29 cellular contexts compared by ENCODE assay signal in the genomic region with DNA sequence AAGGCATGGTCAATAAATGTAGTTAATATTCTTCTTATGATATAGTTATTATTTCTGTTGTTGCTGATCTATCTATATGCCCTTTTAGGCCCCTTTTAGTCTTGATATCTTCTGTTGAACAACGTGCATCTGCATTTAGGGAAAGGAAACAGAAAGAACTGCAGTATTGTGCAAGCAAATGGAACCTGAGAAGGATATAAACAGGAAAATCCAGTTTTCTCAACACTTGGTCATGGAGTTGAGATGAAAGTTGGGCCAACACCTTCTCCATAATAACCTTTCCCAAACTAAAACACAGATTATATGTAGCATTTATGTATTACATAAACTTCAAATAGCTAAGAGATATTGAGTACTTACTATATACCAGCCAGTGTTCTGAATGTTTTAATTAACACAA.
DNase-seq lines count a peak whose midpoint lies in the region; ATAC-seq, FAIRE-seq and TF ChIP-seq lines count a peak whose summit lies in the region.
"Had no signal": no experiment of that assay in that cellular context is flagged by ENCODE, and none has a peak within 500 bp of the region (broad histone marks: within the 10 kb centered on the region; RNA-seq: fewer than 3 reads in every experiment).

No MANE protein-coding gene starts in this region.

- ATAC-seq in IMR-90 (ENCODE audit: low read depth) (no peak), GM12878 (no peak), body of pancreas (no peak)
- ATAC-seq: HepG2, Panc1 had no signal

- no peak overlapping the region; the same call in 1 of the 2 replicates for H3K18ac ChIP-seq in IMR-90 (ENCODE audit: low read depth, low read length)

- intact Hi-C loops in IMR-90 (cut with micrococcal nuclease) (no loop called here), GM12878 (cut with micrococcal nuclease; ENCODE audit: unreplicated experiment) (no loop called here), body of pancreas (cut with DNase I) (no loop called here)

- TF ChIP-seq POLR2A in IMR-90 (IDR thresholded peaks at IDR 0.05; ENCODE audit: low read depth, low read length) (no peak), GM12878 (IDR thresholded peaks at IDR 0.05; ENCODE audit: low read depth, low read length) (no peak), body of pancreas (IDR thresholded peaks at IDR 0.05) (no peak)

- H2BK120ac ChIP-seq in IMR-90 (ENCODE audit: low read depth, low read length), result no peak overlapping the region

- no peak for FAIRE-seq in GM12878 (lab: Jason Lieb, UNC)
- FAIRE-seq: HepG2 had no signal

- TF ChIP-seq CTCF in IMR-90 (conservative IDR thresholded peaks at IDR 0.05; ENCODE audit: low read depth, low read length), result no peak
- TF ChIP-seq CTCF in GM12878 (IDR thresholded peaks at IDR 0.05 in 2 of 3, conservative IDR thresholded peaks at IDR 0.05 in 1 of 3; ENCODE audit: control insufficient read depth in 2 of 3, extremely low read depth in 1 of 3, insufficient read depth in 1 of 3, low read depth in 3 of 3, low read length in 3 of 3), result no peak
- no peak for TF ChIP-seq CTCF in parathyroid adenoma (IDR thresholded peaks at IDR 0.05)
- no peak for TF ChIP-seq CTCF in body of pancreas (IDR thresholded peaks at IDR 0.05)

- no peak overlapping the region for H2BK5ac ChIP-seq in IMR-90 (ENCODE audit: low read depth, low read length, poor library complexity, severe bottlenecking)

- SMC1A ChIA-PET in GM12878 (lab: Charles Lee; ENCODE audit: uncharacterized antibody, unreplicated experiment), result no interaction called here

- H4K91ac ChIP-seq in IMR-90 (ENCODE audit: insufficient read depth, low read depth, low read length), result no peak overlapping the region

- H4K5ac ChIP-seq in IMR-90 (ENCODE audit: low read depth, low read length), result no peak overlapping the region

- no peak overlapping the region for H3K23ac ChIP-seq in IMR-90 (ENCODE audit: low read depth, low read length)

- BruUV-seq in IMR-90 (replicated peaks; lab: Mats Ljungman, UMichigan) (no TSS peak), GM12878 (replicated peaks; lab: Mats Ljungman, UMichigan) (no TSS peak)

- peaks cover 4% of the 10 kb centered on the region for H3K9me3 ChIP-seq in IMR-90 (ENCODE audit: control insufficient read depth, insufficient read depth, low read length)
- H3K9me3 ChIP-seq in GM12878 (replicated peaks; ENCODE audit: control insufficient read depth, insufficient read depth, low read length), result no peaks in the 10 kb centered on the region
- H3K9me3 ChIP-seq in parathyroid adenoma (ENCODE audit: control insufficient read depth, low read length), result no peaks in the 10 kb centered on the region
- H3K9me3 ChIP-seq in body of pancreas, result no peaks in the 10 kb centered on the region
- H3K9me3 ChIP-seq: BE2C, HAP-1, MG63 had no signal

- H3K79me2 ChIP-seq in GM12878 (ENCODE audit: control insufficient read depth, insufficient read depth, low read length), result no peaks in the 10 kb centered on the region
- no peaks in the 10 kb centered on the region for H3K79me2 ChIP-seq in parathyroid adenoma

- no peak overlapping the region for H4K8ac ChIP-seq in IMR-90 (ENCODE audit: low read depth in 2 of 2, low read length in 2 of 2)

- TF ChIP-seq RAD21 in IMR-90 (IDR thresholded peaks at IDR 0.05; ENCODE audit: low read length) (no peak), GM12878 (IDR thresholded peaks at IDR 0.05; ENCODE audit: insufficient read depth, low read depth, low read length) (no peak)

- H3K9me1 ChIP-seq in IMR-90 (ENCODE audit: insufficient read depth, low read length), result no peaks in the 10 kb centered on the region; the same call in 1 of the 2 replicates

- no peak overlapping the region for H2BK20ac ChIP-seq in IMR-90 (ENCODE audit: low read depth, low read length)

- H3K4ac ChIP-seq in IMR-90 (ENCODE audit: low read depth, low read length), result peak overlapping the region; percentile 40; the same call in 1 of the 2 replicates

- no peak overlapping the region for H2AK9ac ChIP-seq in IMR-90 (replicated peaks; ENCODE audit: low read depth, low read length, poor library complexity)

- H3K14ac ChIP-seq in IMR-90 (replicated peaks; ENCODE audit: low read depth, low read length), result 0 out of 2 replicates have a peak overlapping the region, but pooled peaks have one; percentile 16

- TF ChIP-seq EP300 in GM12878 (IDR thresholded peaks at IDR 0.05; ENCODE audit: borderline replicate concordance in 1 of 2, control insufficient read depth in 1 of 2, low read depth in 2 of 2, low read length in 2 of 2), result no peak

- H3K4me1 ChIP-seq in IMR-90 (ENCODE audit: control insufficient read depth, insufficient read depth, low read length) (peaks cover 6% of the 10 kb centered on the region; the same call in 1 of the 2 replicates), GM12878 (ENCODE audit: control insufficient read depth, insufficient read depth, low read length) (no peaks in the 10 kb centered on the region), parathyroid adenoma (peaks cover 7% of the 10 kb centered on the region), body of pancreas (no peaks in the 10 kb centered on the region)
- H3K4me1 ChIP-seq: BE2C, HAP-1 had no signal

- H3K4me3 ChIP-seq in IMR-90 (ENCODE audit: insufficient read depth, low read depth, low read length), result no peak overlapping the region
- no peak overlapping the region for H3K4me3 ChIP-seq in GM12878
- H3K4me3 ChIP-seq in parathyroid adenoma (ENCODE audit: low read depth, low read length), result no peak overlapping the region
- no peak overlapping the region for H3K4me3 ChIP-seq in body of pancreas
- H3K4me3 ChIP-seq: HAP-1, MG63, SK-N-MC had no signal

- in situ Hi-C loops in IMR-90 (cut with MboI; ENCODE audit: low sequenced_read_pairs) (no loop called here), GM12878 (cut with MboI) (no loop called here)

- no peaks in the 10 kb centered on the region for H3K79me1 ChIP-seq in IMR-90 (ENCODE audit: low read depth in 1 of 2, low read length in 2 of 2)

- no peak overlapping the region for H2AFZ ChIP-seq in IMR-90 (replicated peaks; ENCODE audit: low read length, poor library complexity)
- no peak overlapping the region for H2AFZ ChIP-seq in GM12878 (ENCODE audit: control insufficient read depth, low read depth, low read length)
- peak overlapping the region; percentile 26 for H2AFZ ChIP-seq in parathyroid adenoma

- POLR2A ChIA-PET in IMR-90 (lab: Charles Lee; ENCODE audit: unreplicated experiment) (no interaction called here), GM12878 (lab: Charles Lee) (no interaction called here)

- WGBS in IMR-90 (ENCODE audit: extremely low coverage in 2 of 2, insufficient read length in 1 of 2), 2 experiments, result no CpG with 5 or more reads among the region's 1 CpG
- WGBS in GM12878 (ENCODE audit: insufficient coverage, insufficient replicate concordance, low lambda C conversion rate, missing lambda C conversion rate), result 0% methylated on average over 1 of the region's 1 CpG
- 33% methylated on average over 1 of the region's 1 CpG for WGBS in body of pancreas, 2 donors

- CTCF ChIA-PET in IMR-90 (lab: Yijun Ruan, JAX) (no interaction called here), GM12878 (lab: Yijun Ruan, JAX) (interaction anchor here (1.7 kb wide), 1 partner anchor 23 kb away, joined by 4 read pairs; no protein-coding TSS in a partner anchor)

- H3K56ac ChIP-seq in IMR-90 (ENCODE audit: extremely low read depth, insufficient read depth, low read length), result no peak overlapping the region

- peak; percentile 33 for DNase-seq in NCI-H510A treated with DMSO at 0.1 percent for 48 hours (lab: John Stamatoyannopoulos, UW)
- DNase-seq in NCI-H510A (lab: John Stamatoyannopoulos, UW), result no peak
- no peak for DNase-seq in IMR-90
- DNase-seq in GM12878 (ENCODE audit: low read depth, low spot score), result no peak
- DNase-seq in body of pancreas, result no peak
- no peak for DNase-seq in NCI-H187 treated with DMSO at 0.1 percent for 48 hours (lab: John Stamatoyannopoulos, UW)
- DNase-seq: 8988T; ACHN; BE2C; CD8-positive, alpha-beta memory T cell; GOT3; HFFc6; KBM-7; MG63; NCI-H1105 treated with DMSO at 0.1 percent for 48 hours; NCI-H146; NCI-H2029; NCI-H2171; NCI-H226; NCI-H524; NCI-H82; NK-92 treated with Interleukin-12 subunit alpha and Interleukin-12 subunit beta, amount 100 ng/mL, for 24 hours; SHP77 had no signal

- H4K20me1 ChIP-seq in IMR-90 (ENCODE audit: insufficient read depth, low read length), result no peaks in the 10 kb centered on the region
- no peaks in the 10 kb centered on the region for H4K20me1 ChIP-seq in GM12878 (ENCODE audit: control insufficient read depth, insufficient read depth)

- no peak overlapping the region for H3K9ac ChIP-seq in IMR-90 (ENCODE audit: low read depth, low read length)
- H3K9ac ChIP-seq in GM12878 (ENCODE audit: control insufficient read depth, insufficient read depth, low read length), result no peak overlapping the region
- no peak overlapping the region for H3K9ac ChIP-seq in parathyroid adenoma

- H3K4me2 ChIP-seq in IMR-90 (ENCODE audit: low read depth, low read length) (no peak overlapping the region), GM12878 (ENCODE audit: control insufficient read depth, insufficient read depth) (no peak overlapping the region), parathyroid adenoma (ENCODE audit: low read length) (peak overlapping the region; percentile 32)

- no peak overlapping the region for H2BK15ac ChIP-seq in IMR-90 (ENCODE audit: low read depth, low read length)

- H3K36me3 ChIP-seq in IMR-90 (ENCODE audit: control insufficient read depth, insufficient read depth, low read length) (no peaks in the 10 kb centered on the region), GM12878 (ENCODE audit: control insufficient read depth in 2 of 2, insufficient read depth in 2 of 2, low read length in 1 of 2) (no peaks in the 10 kb centered on the region), parathyroid adenoma (ENCODE audit: control insufficient read depth, insufficient read depth, low read length) (no peaks in the 10 kb centered on the region), body of pancreas (replicated peaks in 1 of 2; ENCODE audit: insufficient read depth in 1 of 2, low read depth in 2 of 2) (no peaks in the 10 kb centered on the region)
- H3K36me3 ChIP-seq: BE2C, HAP-1, MG63 had no signal

- no peaks in the 10 kb centered on the region for H3K27me3 ChIP-seq in IMR-90 (ENCODE audit: control insufficient read depth, insufficient read depth, low read length)
- no peaks in the 10 kb centered on the region for H3K27me3 ChIP-seq in GM12878 (replicated peaks in 1 of 2; ENCODE audit: control insufficient read depth in 2 of 2, insufficient read depth in 2 of 2, low read length in 1 of 2)
- H3K27me3 ChIP-seq in parathyroid adenoma (ENCODE audit: control insufficient read depth, insufficient read depth, low read length), result no peaks in the 10 kb centered on the region
- no peaks in the 10 kb centered on the region for H3K27me3 ChIP-seq in body of pancreas
- H3K27me3 ChIP-seq: BE2C, MG63 had no signal

- H2AK5ac ChIP-seq in IMR-90 (ENCODE audit: low read depth, low read length), result no peak overlapping the region

- dilution Hi-C loops in IMR-90 (cut with HindIII; ENCODE audit: low sequenced_read_pairs, unreplicated experiment), result no loop called here

- no peak overlapping the region for H3K27ac ChIP-seq in IMR-90 (ENCODE audit: insufficient read depth, low read length)
- H3K27ac ChIP-seq in GM12878 (ENCODE audit: control insufficient read depth, insufficient read depth), result no peak overlapping the region
- H3K27ac ChIP-seq in parathyroid adenoma, result peak overlapping the region; percentile 7
- no peak overlapping the region for H3K27ac ChIP-seq in body of pancreas
- H3K27ac ChIP-seq: RWPE1, SK-N-MC had no signal

- RAD21 ChIA-PET in GM12878 (lab: Charles Lee; ENCODE audit: unreplicated experiment), result no interaction called here

TF ChIP-seq in GM12878, 131 proteins besides CTCF, POLR2A, EP300 and RAD21 (continues in another document):
- no peak for TF ChIP-seq IKZF1 (conservative IDR thresholded peaks at IDR 0.05)
